Comparison of ENCODE assay signal across 8 cellular contexts in genomic region chr18:22378672-22379282, GRCh38. TPM values are rescaled to one million over a fixed set of nuclear protein-coding genes. Genes with fewer than 3 reads are reported as not detected.
DNase-seq lines count a peak whose midpoint lies in the region; FAIRE-seq and TF ChIP-seq lines count a peak whose summit lies in the region.

No MANE protein-coding gene starts in this region.

- no peak for FAIRE-seq in small intestine (lab: Jason Lieb, UNC)

- no peaks in the 10 kb centered on the region for H3K4me1 ChIP-seq in small intestine (ENCODE audit: control insufficient read depth in 2 of 2, insufficient read depth in 1 of 2, low read depth in 1 of 2, low read length in 1 of 2)
- no peaks in the 10 kb centered on the region for H3K4me1 ChIP-seq in vagina

- no peaks in the 10 kb centered on the region for H3K9me3 ChIP-seq in small intestine (ENCODE audit: control insufficient read depth, low read depth)
- no peaks in the 10 kb centered on the region for H3K9me3 ChIP-seq in vagina

- peak; percentile 58 for DNase-seq in A172 (ENCODE audit: low spot score)
- DNase-seq in RKO (ENCODE audit: low spot score) = peak; percentile 70
- peak; percentile 36 for DNase-seq in fibroblast of mammary gland (ENCODE audit: low read depth)
- peak; percentile 75 for DNase-seq in small intestine
- DNase-seq in effector CD4-positive, alpha-beta T cell = no peak
- DNase-seq in vagina (ENCODE audit: extremely low spot score in 2 of 2) = no peak
- no peak for DNase-seq in amygdala (lab: John Stamatoyannopoulos, UW)

- H3K27ac ChIP-seq in small intestine (ENCODE audit: low read depth in 1 of 2, low read length in 1 of 2) (no peak overlapping the region), vagina (no peak overlapping the region)

- H3K4me3 ChIP-seq in fibroblast of mammary gland (ENCODE audit: control insufficient read depth, low read depth, low read length) (no peak overlapping the region), small intestine (ENCODE audit: low read depth in 1 of 2, low read length in 2 of 2) (no peak overlapping the region), vagina (no peak overlapping the region)

- H3K36me3 ChIP-seq in small intestine (ENCODE audit: control insufficient read depth in 2 of 2, insufficient read depth in 2 of 2, low read length in 2 of 2) (no peaks in the 10 kb centered on the region), vagina (no peaks in the 10 kb centered on the region)

- no peaks in the 10 kb centered on the region for H3K27me3 ChIP-seq in small intestine (ENCODE audit: control insufficient read depth in 2 of 2, insufficient read depth in 2 of 2, low read length in 2 of 2)
- no peaks in the 10 kb centered on the region for H3K27me3 ChIP-seq in vagina

- peak; percentile 60 for TF ChIP-seq CTCF in GM12872 (IDR thresholded peaks at IDR 0.05; ENCODE audit: insufficient read depth, low read depth, low read length)
- peak; percentile 51 for TF ChIP-seq CTCF in fibroblast of mammary gland (conservative IDR thresholded peaks at IDR 0.05; ENCODE audit: control insufficient read depth, insufficient read depth, low read depth, low read length)
- peak in 1 of 3 experiments; percentile 30 for TF ChIP-seq CTCF in vagina (IDR thresholded peaks at IDR 0.05)

- no peak for TF ChIP-seq POLR2A in vagina (IDR thresholded peaks at IDR 0.05)

- intact Hi-C loops in vagina (cut with DNase I) = no loop called here

- 13 to 41% (median 39%) methylated on average over 2 of the region's 2 CpGs for WGBS in small intestine, 3 donors

RNA-seq across cellular contexts. Expression of gene CTAGE1, which starts 38.9 kb away (rescaled TPM):
- total RNA-seq in A172 (2014; rRNA removed; shearing (Covaris generic)) = not detected in 2 replicates
- polyA plus RNA-seq in small intestine = not detected
- total RNA-seq in vagina = not detected

Comparison
In these comparisons a context has a peak if more than half of its experiments do, and no peak if none do; other contexts are left out.
1. DNase-seq: peak in A172 (single experiment), RKO (single experiment), fibroblast of mammary gland (single experiment) and small intestine (single experiment); none in effector CD4-positive, alpha-beta T cell (single experiment), vagina (0 of 2) and amygdala (0 of 56).